Comparison of ENCODE assay signal across 31 cellular contexts in genomic region chr2:186879312-186879711, GRCh38. TPM values are rescaled to one million over a fixed set of nuclear protein-coding genes. Genes with fewer than 3 reads are reported as not detected.
"Had no signal": no experiment of that assay in that cellular context is flagged by ENCODE, and none has a peak within 500 bp of the region (broad histone marks: within the 10 kb centered on the region; RNA-seq: fewer than 3 reads in every experiment).

No MANE protein-coding gene starts in this region.

- H3K4me3 Mint-ChIP-seq: activated CD4-positive, alpha-beta T cell treated with anti-CD3 and anti-CD28 coated beads, Interleukin-2, amount 10 ng/mL, durations not matched to agents 24 days and 14 days; activated CD8-positive, alpha-beta T cell treated with anti-CD3 and anti-CD28 coated beads, Interleukin-2, amount 10 ng/mL, durations not matched to agents 7 days and 5 days; activated naive CD4-positive, alpha-beta T cell treated with anti-CD3 and anti-CD28 coated beads, Interleukin-2, amount 50 U/mL, for 24 hours; activated naive CD8-positive, alpha-beta T cell treated with anti-CD3 and anti-CD28 coated beads, Interleukin-2, amount 10 ng/mL, durations not matched to agents 7 days and 5 days; activated T-cell treated with anti-CD3 and anti-CD28 coated beads, Interleukin-2, amount 50 U/mL, for 24 hours; T-helper 1 cell treated with Interleukin-12 subunit alpha and Interleukin-12 subunit beta and Interleukin-4 antibody, amounts not matched to agents 30 μg/mL and 1 μg/mL, for 36 hours; T-helper 2 cell treated with Interferon-gamma antibody and Interleukin-4, amounts not matched to agents 5 μg/mL and 100 μg/mL, for 36 hours had no signal

- H3K4me3 ChIP-seq: ascending aorta, breast epithelium, Peyer's patch, SJSA1 had no signal

- ATAC-seq: activated CD8-positive, alpha-beta T cell treated with anti-CD3 and anti-CD28 coated beads, Interleukin-2, amount 10 ng/mL, durations not matched to agents 7 days and 5 days; PC-3 had no signal

- H3K27ac Mint-ChIP-seq: activated CD4-positive, alpha-beta T cell treated with anti-CD3 and anti-CD28 coated beads, Interleukin-2, amount 10 ng/mL, durations not matched to agents 24 days and 14 days; activated CD8-positive, alpha-beta T cell treated with anti-CD3 and anti-CD28 coated beads, Interleukin-2, amount 10 ng/mL, durations not matched to agents 7 days and 5 days; activated naive CD4-positive, alpha-beta T cell treated with anti-CD3 and anti-CD28 coated beads, Interleukin-2, amount 50 U/mL, for 24 hours; activated naive CD8-positive, alpha-beta T cell treated with anti-CD3 and anti-CD28 coated beads, Interleukin-2, amount 10 ng/mL, durations not matched to agents 7 days and 5 days; activated T-cell treated with anti-CD3 and anti-CD28 coated beads, Interleukin-2, amount 50 U/mL, for 24 hours; activated T-helper 2 cell treated with anti-CD3 and anti-CD28 coated beads, Interferon-gamma antibody, Interleukin-2, Interleukin-4, amounts not matched to agents 10 μg/mL and 5 μg/mL and 100 μg/mL, durations not matched to agents 14 hours and 24 hours and 36 hours; T-helper 1 cell treated with Interleukin-12 subunit alpha and Interleukin-12 subunit beta and Interleukin-4 antibody, amounts not matched to agents 30 μg/mL and 1 μg/mL, for 36 hours; T-helper 2 cell treated with Interferon-gamma antibody and Interleukin-4, amounts not matched to agents 5 μg/mL and 100 μg/mL, for 36 hours had no signal

- H3K27me3 Mint-ChIP-seq: activated CD4-positive, alpha-beta T cell treated with anti-CD3 and anti-CD28 coated beads, Interleukin-2, amount 10 ng/mL, durations not matched to agents 24 days and 14 days; activated naive CD4-positive, alpha-beta T cell treated with anti-CD3 and anti-CD28 coated beads, Interleukin-2, amount 50 U/mL, for 24 hours; activated naive CD8-positive, alpha-beta T cell treated with anti-CD3 and anti-CD28 coated beads, Interleukin-2, amount 10 ng/mL, durations not matched to agents 7 days and 5 days; activated T-cell treated with anti-CD3 and anti-CD28 coated beads, Interleukin-2, amount 50 U/mL, for 24 hours had no signal

- H3K36me3 Mint-ChIP-seq: activated naive CD4-positive, alpha-beta T cell treated with anti-CD3 and anti-CD28 coated beads, Interleukin-2, amount 50 U/mL, for 24 hours; activated naive CD8-positive, alpha-beta T cell treated with anti-CD3 and anti-CD28 coated beads, Interleukin-2, amount 10 ng/mL, durations not matched to agents 7 days and 5 days had no signal

- DNase-seq: activated CD4-positive, alpha-beta T cell treated with anti-CD3 and anti-CD28 coated beads, Interleukin-2, amount 10 ng/mL, durations not matched to agents 24 days and 14 days; activated CD4-positive, alpha-beta T cell treated with anti-CD3 and anti-CD28 coated beads, Interleukin-2, amount 50 U/mL, for 4 hours; activated CD8-positive, alpha-beta T cell treated with anti-CD3 and anti-CD28 coated beads, Interleukin-2, amount 10 ng/mL, durations not matched to agents 7 days and 5 days; activated gamma-delta T cell; activated naive CD4-positive, alpha-beta T cell treated with Interleukin-2 at 50 U/mL for 16 hours; activated naive CD8-positive, alpha-beta T cell treated with anti-CD3 and anti-CD28 coated beads, Interleukin-2, amount 10 ng/mL, durations not matched to agents 7 days and 5 days; activated T-cell treated with anti-CD3 and anti-CD28 coated beads, Interleukin-2, amount 50 U/mL, for 24 hours; amygdala; caudate nucleus; Kasumi-1; MM.1S; MV-4-11; NCI-H1092; NCI-H1436 treated with DMSO at 0.1 percent for 48 hours; NCI-H1694 treated with DMSO at 0.1 percent for 48 hours; NCI-H2029; NCI-H345; NCI-H524 treated with DMSO at 0.1 percent for 48 hours; PC-3; Peyer's patch; RPMI8226; SHP77 treated with DMSO at 0.1 percent for 48 hours; SK-N-SH had no signal

- H3K4me1 Mint-ChIP-seq: activated CD4-positive, alpha-beta T cell treated with anti-CD3 and anti-CD28 coated beads, Interleukin-2, amount 10 ng/mL, durations not matched to agents 24 days and 14 days; activated naive CD4-positive, alpha-beta T cell treated with anti-CD3 and anti-CD28 coated beads, Interleukin-2, amount 50 U/mL, for 24 hours; activated naive CD8-positive, alpha-beta T cell treated with anti-CD3 and anti-CD28 coated beads, Interleukin-2, amount 10 ng/mL, durations not matched to agents 7 days and 5 days had no signal

RNA-seq across cellular contexts. Expression of gene ZSWIM2, which starts 30.3 kb away (rescaled TPM):
- total RNA-seq: activated CD4-positive, alpha-beta T cell treated with anti-CD3 and anti-CD28 coated beads, Interleukin-2, amount 10 ng/mL, durations not matched to agents 24 days and 14 days; activated CD8-positive, alpha-beta T cell treated with anti-CD3 and anti-CD28 coated beads, Interleukin-2, amount 10 ng/mL, durations not matched to agents 7 days and 5 days; activated naive CD8-positive, alpha-beta T cell treated with anti-CD3 and anti-CD28 coated beads, Interleukin-2, amount 10 ng/mL, durations not matched to agents 7 days and 5 days; activated T-helper 2 cell treated with anti-CD3 and anti-CD28 coated beads, Interferon-gamma antibody, Interleukin-2, Interleukin-4, amounts not matched to agents 10 μg/mL and 5 μg/mL and 100 μg/mL, durations not matched to agents 14 hours and 24 hours and 36 hours; ascending aorta; NCI-H460; PC-3; Peyer's patch; SJSA1 had no signal
